ENCODE assay signal across 24 cellular contexts in genomic region chr16:49661465-49662187, GRCh38.
DNase-seq lines count a peak whose midpoint lies in the region; FAIRE-seq and TF ChIP-seq lines count a peak whose summit lies in the region.
"Had no signal": no experiment of that assay in that cellular context is flagged by ENCODE, and none has a peak within 500 bp of the region (broad histone marks: within the 10 kb centered on the region; RNA-seq: fewer than 3 reads in every experiment).

No MANE protein-coding gene starts in this region.

- H3K4me1 Mint-ChIP-seq in astrocyte (ENCODE audit: low read depth, unreplicated experiment): peaks cover 7% of the 10 kb centered on the region
- no peaks in the 10 kb centered on the region for H3K4me1 Mint-ChIP-seq in immature natural killer cell
- H3K4me1 Mint-ChIP-seq: activated CD8-positive, alpha-beta memory T cell treated with anti-CD3 and anti-CD28 coated beads, Interleukin-2, amount 10 ng/mL, durations not matched to agents 7 days and 5 days; CD4-positive, alpha-beta memory T cell; naive B cell had no signal

- no peaks in the 10 kb centered on the region for H3K79me1 ChIP-seq in mesenchymal stem cell (replicated peaks; ENCODE audit: low read length, poor library complexity, severe bottlenecking)

- peaks cover 14% of the 10 kb centered on the region for H3K4me1 ChIP-seq in astrocyte (ENCODE audit: insufficient read depth, low read length)
- H3K4me1 ChIP-seq in mesenchymal stem cell (ENCODE audit: control insufficient read depth, insufficient read depth, low read depth, low read length): peaks cover 20% of the 10 kb centered on the region
- peaks cover 51% of the 10 kb centered on the region for H3K4me1 ChIP-seq in stomach smooth muscle (ENCODE audit: control insufficient read depth, insufficient read depth, low read length)
- H3K4me1 ChIP-seq: adrenal gland had no signal

- H3K27ac ChIP-seq in astrocyte (ENCODE audit: low read depth, low read length) (no peak overlapping the region), mesenchymal stem cell (ENCODE audit: low read length, poor library complexity, severe bottlenecking) (no peak overlapping the region), stomach smooth muscle (ENCODE audit: low read length) (peak overlapping the region; percentile 24)
- H3K27ac ChIP-seq: adrenal gland, heart right ventricle, PC-9, upper lobe of right lung had no signal

- DNase-seq in MG63 (peak; percentile 72), astrocyte (ENCODE audit: low read depth) (peak; percentile 55), mesenchymal stem cell (no peak), GM03348 (ENCODE audit: low spot score) (no peak), DMS53 treated with DMSO at 0.1 percent for 48 hours (lab: John Stamatoyannopoulos, UW; ENCODE audit: unreplicated experiment) (no peak), immature natural killer cell (no peak)
- DNase-seq: activated CD8-positive, alpha-beta memory T cell treated with anti-CD3 and anti-CD28 coated beads, Interleukin-2, amount 10 ng/mL, durations not matched to agents 7 days and 5 days; activated T-cell treated with anti-CD3 and anti-CD28 coated beads, Interleukin-2, amount 50 U/mL, for 48 hours; CD4-positive, alpha-beta memory T cell; cortex of kidney; effector memory CD8-positive, alpha-beta T cell; foreskin fibroblast; heart right ventricle; naive B cell; NCI-H1048; NCI-H1694; NCI-H510A; occipital lobe; PC-9; substantia nigra; upper lobe of right lung had no signal

- H3K9ac ChIP-seq in astrocyte (ENCODE audit: low read length) (no peak overlapping the region), mesenchymal stem cell (ENCODE audit: low read length) (no peak overlapping the region), stomach smooth muscle (ENCODE audit: low read length in 2 of 2) (no peak overlapping the region)

- H2BK12ac ChIP-seq in mesenchymal stem cell (ENCODE audit: low read length in 2 of 2): no peak overlapping the region

- H3K27me3 Mint-ChIP-seq in astrocyte (ENCODE audit: low read depth, unreplicated experiment): peaks cover 5% of the 10 kb centered on the region
- peaks cover 0 to 3% (median 0%) of the 10 kb centered on the region in 3 donors for H3K27me3 Mint-ChIP-seq in immature natural killer cell (ENCODE audit: low read depth in 3 of 3)
- H3K27me3 Mint-ChIP-seq: activated CD8-positive, alpha-beta memory T cell treated with anti-CD3 and anti-CD28 coated beads, Interleukin-2, amount 10 ng/mL, durations not matched to agents 7 days and 5 days; naive B cell had no signal

- no peaks in the 10 kb centered on the region for H3K27me3 ChIP-seq in MG63
- peaks cover 2% of the 10 kb centered on the region for H3K27me3 ChIP-seq in astrocyte (ENCODE audit: insufficient read depth, low read length)
- no peaks in the 10 kb centered on the region for H3K27me3 ChIP-seq in mesenchymal stem cell (ENCODE audit: control insufficient read depth in 1 of 2, insufficient read depth in 1 of 2, low read length in 2 of 2)
- no peaks in the 10 kb centered on the region for H3K27me3 ChIP-seq in stomach smooth muscle (ENCODE audit: control insufficient read depth in 1 of 2, insufficient read depth in 2 of 2, low read length in 2 of 2)
- H3K27me3 ChIP-seq: adrenal gland, heart right ventricle, upper lobe of right lung had no signal

- 95% methylated on average over 16 of the region's 16 CpGs for WGBS in mesenchymal stem cell

- no peak for TF ChIP-seq CTCF in astrocyte (IDR thresholded peaks at IDR 0.05; ENCODE audit: insufficient read depth, low read depth, low read length)

- no peak overlapping the region for H4K8ac ChIP-seq in mesenchymal stem cell (ENCODE audit: low read length)

- H2BK5ac ChIP-seq in mesenchymal stem cell (ENCODE audit: low read depth, low read length, poor library complexity, severe bottlenecking): peak overlapping the region; percentile 8

- H2BK15ac ChIP-seq in mesenchymal stem cell (ENCODE audit: low read depth, poor library complexity, severe bottlenecking): no peak overlapping the region

- H3K4me2 ChIP-seq in astrocyte (ENCODE audit: low read length) (no peak overlapping the region), mesenchymal stem cell (ENCODE audit: low read length, poor library complexity, severe bottlenecking) (no peak overlapping the region)
- H3K4me2 ChIP-seq: PC-9 had no signal

- FAIRE-seq in astrocyte (lab: Jason Lieb, UNC): no peak
- FAIRE-seq: H54 had no signal

- H3K36me3 Mint-ChIP-seq in astrocyte (ENCODE audit: low read depth, unreplicated experiment): peaks cover 1% of the 10 kb centered on the region
- no peaks in the 10 kb centered on the region for H3K36me3 Mint-ChIP-seq in immature natural killer cell
- H3K36me3 Mint-ChIP-seq: activated CD8-positive, alpha-beta memory T cell treated with anti-CD3 and anti-CD28 coated beads, Interleukin-2, amount 10 ng/mL, durations not matched to agents 7 days and 5 days; CD4-positive, alpha-beta memory T cell; naive B cell had no signal

- H4K20me1 ChIP-seq in astrocyte (ENCODE audit: insufficient read depth, low read length): no peaks in the 10 kb centered on the region

- H3K4me3 Mint-ChIP-seq in astrocyte (ENCODE audit: unreplicated experiment): no peak overlapping the region
- H3K4me3 Mint-ChIP-seq in immature natural killer cell: no peak overlapping the region
- H3K4me3 Mint-ChIP-seq: activated CD8-positive, alpha-beta memory T cell treated with anti-CD3 and anti-CD28 coated beads, Interleukin-2, amount 10 ng/mL, durations not matched to agents 7 days and 5 days; CD4-positive, alpha-beta memory T cell; effector memory CD8-positive, alpha-beta T cell; naive B cell had no signal

- H3K27ac Mint-ChIP-seq in astrocyte (ENCODE audit: unreplicated experiment) (no peak overlapping the region), immature natural killer cell (no peak overlapping the region)
- H3K27ac Mint-ChIP-seq: activated CD8-positive, alpha-beta memory T cell treated with anti-CD3 and anti-CD28 coated beads, Interleukin-2, amount 10 ng/mL, durations not matched to agents 7 days and 5 days had no signal

- H2AFZ ChIP-seq in astrocyte (ENCODE audit: low read depth, low read length) (no peak overlapping the region), mesenchymal stem cell (ENCODE audit: low read depth, low read length) (no peak overlapping the region)
- H2AFZ ChIP-seq: PC-9 had no signal

- H3K4ac ChIP-seq in mesenchymal stem cell (ENCODE audit: low read depth in 1 of 2, low read length in 2 of 2): no peak overlapping the region

- H3K9me3 ChIP-seq in MG63 (no peaks in the 10 kb centered on the region), astrocyte (ENCODE audit: insufficient read depth, low read depth, low read length) (no peaks in the 10 kb centered on the region), mesenchymal stem cell (ENCODE audit: control insufficient read depth, low read length) (no peaks in the 10 kb centered on the region), stomach smooth muscle (ENCODE audit: control insufficient read depth in 2 of 2, low read length in 2 of 2) (no peaks in the 10 kb centered on the region)
- H3K9me3 ChIP-seq: adrenal gland, heart right ventricle, upper lobe of right lung had no signal

- H3K9me3 Mint-ChIP-seq in astrocyte (ENCODE audit: unreplicated experiment) (no peaks in the 10 kb centered on the region), immature natural killer cell (no peaks in the 10 kb centered on the region)
- H3K9me3 Mint-ChIP-seq: effector memory CD8-positive, alpha-beta T cell; naive B cell had no signal

- no peak overlapping the region for H3K4me3 ChIP-seq in MG63
- H3K4me3 ChIP-seq in astrocyte (ENCODE audit: insufficient read depth, low read depth, low read length): no peak overlapping the region
- H3K4me3 ChIP-seq in mesenchymal stem cell (ENCODE audit: insufficient read depth in 1 of 2, low read depth in 1 of 2, low read length in 2 of 2): no peak overlapping the region
- peak overlapping the region in 1 of 2 donors; percentile 22 for H3K4me3 ChIP-seq in stomach smooth muscle (ENCODE audit: low read length in 2 of 2)
- H3K4me3 ChIP-seq: adrenal gland, heart right ventricle, PC-9, upper lobe of right lung had no signal

- H3K14ac ChIP-seq in mesenchymal stem cell (ENCODE audit: low read length in 2 of 2): no peak overlapping the region

- H2AK5ac ChIP-seq in mesenchymal stem cell (ENCODE audit: low read length, severe bottlenecking): no peak overlapping the region

- H4K91ac ChIP-seq in mesenchymal stem cell (ENCODE audit: low read length): no peak overlapping the region

- H3K79me2 ChIP-seq in astrocyte (ENCODE audit: insufficient read depth, low read length): no peaks in the 10 kb centered on the region

- H3K23ac ChIP-seq in mesenchymal stem cell (ENCODE audit: low read length in 2 of 2): no peak overlapping the region

- no peak overlapping the region for H2BK120ac ChIP-seq in mesenchymal stem cell (ENCODE audit: low read depth, low read length)

- no peak overlapping the region for H3K18ac ChIP-seq in mesenchymal stem cell (ENCODE audit: low read depth in 1 of 2, low read length in 2 of 2)

- no peaks in the 10 kb centered on the region for H3K36me3 ChIP-seq in MG63
- H3K36me3 ChIP-seq in astrocyte (ENCODE audit: insufficient read depth, low read length): no peaks in the 10 kb centered on the region
- no peaks in the 10 kb centered on the region for H3K36me3 ChIP-seq in mesenchymal stem cell (ENCODE audit: control insufficient read depth in 1 of 2, insufficient read depth in 2 of 2, low read depth in 1 of 2, low read length in 2 of 2)
- H3K36me3 ChIP-seq in stomach smooth muscle (ENCODE audit: control insufficient read depth in 2 of 2, insufficient read depth in 2 of 2, low read length in 2 of 2): no peaks in the 10 kb centered on the region
- H3K36me3 ChIP-seq: adrenal gland, heart right ventricle, upper lobe of right lung had no signal

Comparison
In these comparisons a context has a peak if more than half of its experiments do, and no peak if none do; other contexts are left out.
1. DNase-seq: peak in MG63 (single experiment) and astrocyte (single experiment); none in mesenchymal stem cell (single experiment), GM03348 (single experiment), DMS53 treated with DMSO at 0.1 percent for 48 hours (single experiment) and immature natural killer cell (0 of 3).